19 cellular contexts compared by ENCODE assay signal in genomic region chr5:105587963-105588662, GRCh38.
DNase-seq lines count a peak whose midpoint lies in the region; ATAC-seq, FAIRE-seq and TF ChIP-seq lines count a peak whose summit lies in the region.
"Had no signal": no experiment of that assay in that cellular context is flagged by ENCODE, and none has a peak within 500 bp of the region (broad histone marks: within the 10 kb centered on the region; RNA-seq: fewer than 3 reads in every experiment).

No MANE protein-coding gene starts in this region.

- H3K27me3 ChIP-seq in GM12878 (replicated peaks in 1 of 2; ENCODE audit: control insufficient read depth in 2 of 2, insufficient read depth in 2 of 2, low read length in 1 of 2) (no peaks in the 10 kb centered on the region), adrenal gland (no peaks in the 10 kb centered on the region)
- no peaks in the 10 kb centered on the region for H3K27me3 ChIP-seq in CD8-positive, alpha-beta T cell (ENCODE audit: insufficient read depth, low read length)
- H3K27me3 ChIP-seq: ascending aorta, esophagus squamous epithelium, heart right ventricle, SJSA1, tibial artery had no signal

- no peak overlapping the region for H3K9ac ChIP-seq in GM12878 (ENCODE audit: control insufficient read depth, insufficient read depth, low read length)

- TF ChIP-seq CTCF in A549 (IDR thresholded peaks at IDR 0.05) (no peak), GM12878 (IDR thresholded peaks at IDR 0.05 in 2 of 3, conservative IDR thresholded peaks at IDR 0.05 in 1 of 3; ENCODE audit: control insufficient read depth in 2 of 3, extremely low read depth in 1 of 3, insufficient read depth in 1 of 3, low read depth in 3 of 3, low read length in 3 of 3) (no peak), omental fat pad (IDR thresholded peaks at IDR 0.05) (no peak), adrenal gland (IDR thresholded peaks at IDR 0.05) (no peak)
- no peak for TF ChIP-seq CTCF in CD8-positive, alpha-beta T cell (IDR thresholded peaks at IDR 0.05)

- BruUV-seq in GM12878 (replicated peaks; lab: Mats Ljungman, UMichigan) = no TSS peak

- H2AFZ ChIP-seq in GM12878 (ENCODE audit: control insufficient read depth, low read depth, low read length) = no peak overlapping the region

- H3K9me3 Mint-ChIP-seq in CD8-positive, alpha-beta T cell = peaks cover 17% of the 10 kb centered on the region

- no peaks in the 10 kb centered on the region for H3K36me3 ChIP-seq in GM12878 (ENCODE audit: control insufficient read depth in 2 of 2, insufficient read depth in 2 of 2, low read length in 1 of 2)
- H3K36me3 ChIP-seq in CD8-positive, alpha-beta T cell (ENCODE audit: insufficient read depth, low read length) = no peaks in the 10 kb centered on the region
- no peaks in the 10 kb centered on the region for H3K36me3 ChIP-seq in adrenal gland (replicated peaks in 1 of 2)
- H3K36me3 ChIP-seq: ascending aorta, esophagus squamous epithelium, heart right ventricle, SJSA1, tibial artery had no signal

- H3K79me2 ChIP-seq in GM12878 (ENCODE audit: control insufficient read depth, insufficient read depth, low read length) = no peaks in the 10 kb centered on the region

- TF ChIP-seq POLR2A in A549 (IDR thresholded peaks at IDR 0.05; ENCODE audit: low read length) = no peak
- TF ChIP-seq POLR2A in GM12878 (IDR thresholded peaks at IDR 0.05; ENCODE audit: low read depth, low read length) = no peak
- TF ChIP-seq POLR2A in adrenal gland (IDR thresholded peaks at IDR 0.05) = no peak

- ATAC-seq in A549 = no peak
- ATAC-seq in GM12878 = peak; percentile 73
- ATAC-seq in CD8-positive, alpha-beta T cell = no peak
- ATAC-seq in omental fat pad (ENCODE audit: low FRiP score) = no peak
- ATAC-seq in HG03342 (IDR thresholded peaks at IDR 0.05; ENCODE audit: unreplicated experiment) = no peak
- ATAC-seq: heart right ventricle had no signal

- DNase-seq in A549 (ENCODE audit: low read depth in 1 of 2, low spot score in 1 of 2) (peak in 1 of 2 experiments; percentile 25), H4 (ENCODE audit: low spot score) (peak; percentile 47), NCI-H82 treated with DMSO at 0.1 percent for 48 hours (lab: John Stamatoyannopoulos, UW; ENCODE audit: unreplicated experiment) (peak; percentile 13), GM12878 (ENCODE audit: low read depth, low spot score) (no peak), omental fat pad (ENCODE audit: low spot score) (no peak), adrenal gland (no peak)
- no peak for DNase-seq in CD8-positive, alpha-beta T cell
- DNase-seq: activated CD8-positive, alpha-beta memory T cell treated with anti-CD3 and anti-CD28 coated beads for 24 hours; esophagus squamous epithelium; heart right ventricle; NCI-H2029 treated with DMSO at 0.1 percent for 48 hours; NK-92 treated with Interleukin-12 subunit alpha and Interleukin-12 subunit beta, amount 100 ng/mL, for 24 hours; nucleus accumbens; tibial artery had no signal

- CTCF ChIA-PET in A549 (lab: Yijun Ruan, JAX) = no interaction called here
- CTCF ChIA-PET in GM12878 (lab: Yijun Ruan, JAX) = no interaction called here
- CTCF ChIA-PET in CD8-positive, alpha-beta T cell (lab: Charles Lee) = no interaction called here

- POLR2A ChIA-PET in A549 (lab: Yijun Ruan, JAX) = no interaction called here
- POLR2A ChIA-PET in GM12878 (lab: Charles Lee) = no interaction called here
- POLR2A ChIA-PET in CD8-positive, alpha-beta T cell (lab: Charles Lee) = no interaction called here

- H3K4me1 ChIP-seq in A549 = no peaks in the 10 kb centered on the region
- no peaks in the 10 kb centered on the region for H3K4me1 ChIP-seq in GM12878 (ENCODE audit: control insufficient read depth, insufficient read depth, low read length)
- H3K4me1 ChIP-seq in CD8-positive, alpha-beta T cell (ENCODE audit: insufficient read depth, low read length) = no peaks in the 10 kb centered on the region
- no peaks in the 10 kb centered on the region for H3K4me1 ChIP-seq in adrenal gland (replicated peaks in 1 of 2)
- H3K4me1 ChIP-seq: ascending aorta, esophagus squamous epithelium, heart right ventricle, SJSA1, tibial artery had no signal

- TF ChIP-seq EP300 in A549 (IDR thresholded peaks at IDR 0.05) (no peak), GM12878 (IDR thresholded peaks at IDR 0.05; ENCODE audit: borderline replicate concordance in 1 of 2, control insufficient read depth in 1 of 2, low read depth in 2 of 2, low read length in 2 of 2) (no peak)

- SMC1A ChIA-PET in GM12878 (lab: Charles Lee; ENCODE audit: uncharacterized antibody, unreplicated experiment) = interaction anchor here (0.5 kb wide), 1 partner anchor 29 kb away, joined by 3 read pairs; no protein-coding TSS in a partner anchor

- no peaks in the 10 kb centered on the region for H3K36me3 Mint-ChIP-seq in CD8-positive, alpha-beta T cell

- 10% methylated on average over 6 of the region's 6 CpGs for WGBS in A549 (ENCODE audit: missing lambda C conversion rate)
- under 1% methylated on average over 6 of the region's 6 CpGs for WGBS in GM12878 (ENCODE audit: insufficient coverage, insufficient replicate concordance, low lambda C conversion rate, missing lambda C conversion rate)
- WGBS in adrenal gland, 4 donors = 64 to 71% (median 66%) methylated on average over 6 of the region's 6 CpGs

- no peak for TF ChIP-seq RAD21 in A549 (conservative IDR thresholded peaks at IDR 0.05 in 1 of 2, IDR thresholded peaks at IDR 0.05 in 1 of 2)
- TF ChIP-seq RAD21 in GM12878 (IDR thresholded peaks at IDR 0.05; ENCODE audit: insufficient read depth, low read depth, low read length) = no peak

- H3K4me3 ChIP-seq in A549 (no peak overlapping the region), GM12878 (no peak overlapping the region), adrenal gland (no peak overlapping the region)
- no peak overlapping the region for H3K4me3 ChIP-seq in CD8-positive, alpha-beta T cell (ENCODE audit: low read depth, low read length)
- H3K4me3 ChIP-seq: ascending aorta, esophagus squamous epithelium, heart right ventricle, SJSA1, tibial artery had no signal

- FAIRE-seq in A549 (lab: Jason Lieb, UNC) (peak; percentile 65), GM12878 (lab: Jason Lieb, UNC) (no peak)

- RAD21 ChIA-PET in GM12878 (lab: Charles Lee; ENCODE audit: unreplicated experiment) = no interaction called here

- H3K27ac ChIP-seq in A549 = no peak overlapping the region
- H3K27ac ChIP-seq in GM12878 (ENCODE audit: control insufficient read depth, insufficient read depth) = no peak overlapping the region
- no peak overlapping the region for H3K27ac ChIP-seq in CD8-positive, alpha-beta T cell (ENCODE audit: low read depth, low read length)
- H3K27ac ChIP-seq in adrenal gland = no peak overlapping the region
- H3K27ac ChIP-seq: ascending aorta, esophagus squamous epithelium, heart right ventricle, SJSA1, tibial artery had no signal

- no peak overlapping the region for H3K4me2 ChIP-seq in A549
- H3K4me2 ChIP-seq in GM12878 (ENCODE audit: control insufficient read depth, insufficient read depth) = no peak overlapping the region

- no peaks in the 10 kb centered on the region for H3K9me3 ChIP-seq in A549
- no peaks in the 10 kb centered on the region for H3K9me3 ChIP-seq in GM12878 (replicated peaks; ENCODE audit: control insufficient read depth, insufficient read depth, low read length)
- no peaks in the 10 kb centered on the region for H3K9me3 ChIP-seq in CD8-positive, alpha-beta T cell (ENCODE audit: low read length)
- H3K9me3 ChIP-seq in adrenal gland (replicated peaks in 1 of 3) = no peaks in the 10 kb centered on the region
- H3K9me3 ChIP-seq: ascending aorta, SJSA1 had no signal

- no peaks in the 10 kb centered on the region for H3K4me1 Mint-ChIP-seq in CD8-positive, alpha-beta T cell (ENCODE audit: low read depth)

- no peak overlapping the region for H3K4me3 Mint-ChIP-seq in CD8-positive, alpha-beta T cell
- H3K4me3 Mint-ChIP-seq: dendritic cell treated with granulocyte-macrophage colony-stimulating factor and Interleukin-4, amounts not matched to agents 40 ng/mL and 50 ng/mL, for 4 days had no signal

- no peaks in the 10 kb centered on the region for H3K27me3 Mint-ChIP-seq in CD8-positive, alpha-beta T cell (ENCODE audit: low read depth)
- H3K27me3 Mint-ChIP-seq: dendritic cell treated with granulocyte-macrophage colony-stimulating factor and Interleukin-4, amounts not matched to agents 40 ng/mL and 50 ng/mL, for 4 days had no signal

- intact Hi-C loops in GM12878 (cut with micrococcal nuclease; ENCODE audit: unreplicated experiment) (no loop called here), adrenal gland (cut with DNase I) (no loop called here)
- intact Hi-C loops in CD8-positive, alpha-beta T cell (cut with DNase I, micrococcal nuclease) = no loop called here

- H3K27ac Mint-ChIP-seq in CD8-positive, alpha-beta T cell = no peak overlapping the region
- H3K27ac Mint-ChIP-seq: activated T-helper 2 cell treated with anti-CD3 and anti-CD28 coated beads, Interferon-gamma antibody, Interleukin-2, Interleukin-4, amounts not matched to agents 10 μg/mL and 5 μg/mL and 100 μg/mL, durations not matched to agents 14 hours and 24 hours and 36 hours; dendritic cell treated with granulocyte-macrophage colony-stimulating factor and Interleukin-4, amounts not matched to agents 40 ng/mL and 50 ng/mL, for 4 days had no signal

- no peaks in the 10 kb centered on the region for H4K20me1 ChIP-seq in GM12878 (ENCODE audit: control insufficient read depth, insufficient read depth)

- in situ Hi-C loops in GM12878 (cut with MboI) = no loop called here

TF ChIP-seq in GM12878, 131 proteins besides CTCF, POLR2A, EP300 and RAD21 (continues in another document):
- TF ChIP-seq ZBTB11 (CRISPR knock-in tag; IDR thresholded peaks at IDR 0.05) = no peak

Comparison
In these comparisons a context has a peak if more than half of its experiments do, and no peak if none do; other contexts are left out.
1. DNase-seq: peak in H4 (single experiment) and NCI-H82 treated with DMSO at 0.1 percent for 48 hours (single experiment); none in GM12878 (single experiment), CD8-positive, alpha-beta T cell (0 of 7), omental fat pad (single experiment) and adrenal gland (0 of 7).